Comparison of ENCODE assay signal across 6 cellular contexts in genomic region chr3:73393005-73393404, GRCh38.
"Had no signal": no experiment of that assay in that cellular context is flagged by ENCODE, and none has a peak within 500 bp of the region (broad histone marks: within the 10 kb centered on the region; RNA-seq: fewer than 3 reads in every experiment).

No MANE protein-coding gene starts in this region.

- FAIRE-seq: HepG2, HTR-8/SVneo, K562 had no signal

- ATAC-seq: HepG2, K562 had no signal

- DNase-seq: IMR-90, KBM-7 had no signal

- H3K27ac ChIP-seq: HL-60 had no signal

- H3K4me3 ChIP-seq: K562 had no signal
